ENCODE assay signal across 17 cellular contexts in genomic region chr9:86926130-86926529, GRCh38.
"Had no signal": no experiment of that assay in that cellular context is flagged by ENCODE, and none has a peak within 500 bp of the region (broad histone marks: within the 10 kb centered on the region; RNA-seq: fewer than 3 reads in every experiment).

No MANE protein-coding gene starts in this region.

- ATAC-seq: activated CD4-positive, CD25-positive, alpha-beta regulatory T cell treated with anti-CD3 and anti-CD28 coated beads, Interleukin-2, amount 50 U/mL, for 24 hours; natural killer cell had no signal

- H3K4me3 ChIP-seq: ascending aorta, skin epidermis, transverse colon, vagina had no signal

- H3K36me3 Mint-ChIP-seq: natural killer cell had no signal

- H3K27ac ChIP-seq: ascending aorta, epithelial cell of prostate, neutrophil, transverse colon, vagina had no signal

- H3K27ac Mint-ChIP-seq: natural killer cell had no signal

- DNase-seq: activated CD4-positive, alpha-beta T cell treated with anti-CD3 and anti-CD28 coated beads, Interleukin-2, amount 50 U/mL, for 1 hour; activated CD8-positive, alpha-beta memory T cell treated with anti-CD3 and anti-CD28 coated beads for 24 hours; activated naive CD4-positive, alpha-beta T cell treated with Interleukin-2 at 50 U/mL for 16 hours; dermis blood vessel endothelial cell; islet precursor cell; mammary epithelial cell; natural killer cell; stimulated activated CD4-positive, alpha-beta T cell treated with anti-CD3 and anti-CD28 coated beads, Interleukin-4, amount 100 ng/mL, for 24 hours; stimulated activated naive CD4-positive, alpha-beta T cell treated with Interleukin-2 at 50 U/mL for 16 hours; T1000; transverse colon had no signal

- H3K4me3 Mint-ChIP-seq: natural killer cell had no signal

- H3K4me1 Mint-ChIP-seq: natural killer cell had no signal

- H3K36me3 ChIP-seq: ascending aorta, neutrophil, transverse colon, vagina had no signal

- H3K4me1 ChIP-seq: ascending aorta, transverse colon, vagina had no signal

- H3K9me3 Mint-ChIP-seq: natural killer cell had no signal

- H3K27me3 ChIP-seq: ascending aorta, vagina had no signal

- H3K9me3 ChIP-seq: ascending aorta, neutrophil, transverse colon, vagina had no signal
